In the genomic region with DNA sequence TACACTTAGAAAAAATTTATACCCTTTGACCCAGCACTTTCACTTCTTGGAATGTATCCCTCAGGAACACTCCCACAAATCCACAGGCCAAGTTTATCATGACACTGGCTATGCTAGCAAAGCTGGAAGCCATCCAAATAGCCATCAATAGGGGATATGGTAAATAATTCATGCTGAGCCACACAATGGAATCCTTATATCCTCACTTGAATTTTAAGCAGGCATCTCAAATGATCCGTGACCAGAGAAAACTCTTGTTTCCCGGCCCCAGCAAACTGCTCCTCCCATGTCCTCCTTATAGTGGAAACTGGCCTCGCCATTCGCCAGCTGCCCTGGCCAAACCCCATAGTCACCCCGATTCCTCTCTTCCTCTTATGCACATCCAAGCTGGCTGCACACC, we compare ENCODE assay signal across 1 cellular context.
TF ChIP-seq lines count a peak whose summit lies in the region.

No MANE protein-coding gene starts in this region.

TF ChIP-seq in HEK293, 187 proteins besides CTCF, POLR2A, EP300 and RAD21 (continued from another document):
- TF ChIP-seq ZNF549 (tag by site-specific recombination; IDR thresholded peaks at IDR 0.05) (no peak), SALL2 (tag by site-specific recombination; IDR thresholded peaks at IDR 0.05; ENCODE audit: borderline replicate concordance) (no peak), ZNF266 (tag by site-specific recombination; IDR thresholded peaks at IDR 0.05; ENCODE audit: low read depth) (no peak), MZF1 (tag by site-specific recombination; IDR thresholded peaks at IDR 0.05; ENCODE audit: borderline replicate concordance) (peak; percentile 100), SCRT2 (tag by site-specific recombination; IDR thresholded peaks at IDR 0.05) (no peak), HOXD13 (CRISPR knock-in tag; IDR thresholded peaks at IDR 0.05; ENCODE audit: borderline replicate concordance) (no peak), ZIC2 (tag by site-specific recombination; IDR thresholded peaks at IDR 0.05) (peak; percentile 97), ZSCAN16 (tag by site-specific recombination; IDR thresholded peaks at IDR 0.05) (no peak), ZNF366 (tag by site-specific recombination; conservative IDR thresholded peaks at IDR 0.05) (peak; percentile 92), ZNF501 (tag by site-specific recombination; IDR thresholded peaks at IDR 0.05) (no peak), ZNF335 (tag by site-specific recombination; conservative IDR thresholded peaks at IDR 0.05) (peak; percentile 51), ZNF529 (tag by site-specific recombination; IDR thresholded peaks at IDR 0.05; ENCODE audit: insufficient replicate concordance) (no peak), ZNF473 (tag by site-specific recombination; IDR thresholded peaks at IDR 0.05) (no peak), ZNF510 (tag by site-specific recombination; IDR thresholded peaks at IDR 0.05; ENCODE audit: insufficient replicate concordance) (no peak), ZNF157 (tag by site-specific recombination; IDR thresholded peaks at IDR 0.05) (no peak)
- TF ChIP-seq, protein P1, sequence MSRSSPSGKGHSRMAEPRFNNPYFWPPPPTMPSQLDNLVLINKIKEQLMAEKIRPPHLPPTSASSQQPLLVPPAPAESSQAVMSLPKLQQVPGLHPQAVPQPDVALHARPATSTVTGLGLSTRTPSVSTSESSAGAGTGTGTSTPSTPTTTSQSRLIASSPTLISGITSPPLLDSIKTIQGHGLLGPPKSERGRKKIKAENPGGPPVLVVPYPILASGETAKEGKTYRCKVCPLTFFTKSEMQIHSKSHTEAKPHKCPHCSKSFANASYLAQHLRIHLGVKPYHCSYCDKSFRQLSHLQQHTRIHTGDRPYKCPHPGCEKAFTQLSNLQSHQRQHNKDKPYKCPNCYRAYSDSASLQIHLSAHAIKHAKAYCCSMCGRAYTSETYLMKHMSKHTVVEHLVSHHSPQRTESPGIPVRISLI (tag by site-specific recombination; IDR thresholded peaks at IDR 0.05): no peak
- TF ChIP-seq, protein P2, sequence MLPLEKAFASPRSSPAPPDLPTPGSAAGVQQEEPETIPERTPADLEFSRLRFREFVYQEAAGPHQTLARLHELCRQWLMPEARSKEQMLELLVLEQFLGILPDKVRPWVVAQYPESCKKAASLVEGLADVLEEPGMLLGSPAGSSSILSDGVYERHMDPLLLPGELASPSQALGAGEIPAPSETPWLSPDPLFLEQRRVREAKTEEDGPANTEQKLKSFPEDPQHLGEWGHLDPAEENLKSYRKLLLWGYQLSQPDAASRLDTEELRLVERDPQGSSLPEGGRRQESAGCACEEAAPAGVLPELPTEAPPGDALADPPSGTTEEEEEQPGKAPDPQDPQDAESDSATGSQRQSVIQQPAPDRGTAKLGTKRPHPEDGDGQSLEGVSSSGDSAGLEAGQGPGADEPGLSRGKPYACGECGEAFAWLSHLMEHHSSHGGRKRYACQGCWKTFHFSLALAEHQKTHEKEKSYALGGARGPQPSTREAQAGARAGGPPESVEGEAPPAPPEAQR (tag by site-specific recombination; IDR thresholded peaks at IDR 0.05): no peak
- TF ChIP-seq, protein P3, sequence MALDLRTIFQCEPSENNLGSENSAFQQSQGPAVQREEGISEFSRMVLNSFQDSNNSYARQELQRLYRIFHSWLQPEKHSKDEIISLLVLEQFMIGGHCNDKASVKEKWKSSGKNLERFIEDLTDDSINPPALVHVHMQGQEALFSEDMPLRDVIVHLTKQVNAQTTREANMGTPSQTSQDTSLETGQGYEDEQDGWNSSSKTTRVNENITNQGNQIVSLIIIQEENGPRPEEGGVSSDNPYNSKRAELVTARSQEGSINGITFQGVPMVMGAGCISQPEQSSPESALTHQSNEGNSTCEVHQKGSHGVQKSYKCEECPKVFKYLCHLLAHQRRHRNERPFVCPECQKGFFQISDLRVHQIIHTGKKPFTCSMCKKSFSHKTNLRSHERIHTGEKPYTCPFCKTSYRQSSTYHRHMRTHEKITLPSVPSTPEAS (tag by site-specific recombination; IDR thresholded peaks at IDR 0.05): peak; percentile 59; the same call in 1 of the 2 replicates
TF ChIP-seq in HEK293: peak in this region for 75.
